8 cellular contexts compared by ENCODE assay signal in the genomic region with DNA sequence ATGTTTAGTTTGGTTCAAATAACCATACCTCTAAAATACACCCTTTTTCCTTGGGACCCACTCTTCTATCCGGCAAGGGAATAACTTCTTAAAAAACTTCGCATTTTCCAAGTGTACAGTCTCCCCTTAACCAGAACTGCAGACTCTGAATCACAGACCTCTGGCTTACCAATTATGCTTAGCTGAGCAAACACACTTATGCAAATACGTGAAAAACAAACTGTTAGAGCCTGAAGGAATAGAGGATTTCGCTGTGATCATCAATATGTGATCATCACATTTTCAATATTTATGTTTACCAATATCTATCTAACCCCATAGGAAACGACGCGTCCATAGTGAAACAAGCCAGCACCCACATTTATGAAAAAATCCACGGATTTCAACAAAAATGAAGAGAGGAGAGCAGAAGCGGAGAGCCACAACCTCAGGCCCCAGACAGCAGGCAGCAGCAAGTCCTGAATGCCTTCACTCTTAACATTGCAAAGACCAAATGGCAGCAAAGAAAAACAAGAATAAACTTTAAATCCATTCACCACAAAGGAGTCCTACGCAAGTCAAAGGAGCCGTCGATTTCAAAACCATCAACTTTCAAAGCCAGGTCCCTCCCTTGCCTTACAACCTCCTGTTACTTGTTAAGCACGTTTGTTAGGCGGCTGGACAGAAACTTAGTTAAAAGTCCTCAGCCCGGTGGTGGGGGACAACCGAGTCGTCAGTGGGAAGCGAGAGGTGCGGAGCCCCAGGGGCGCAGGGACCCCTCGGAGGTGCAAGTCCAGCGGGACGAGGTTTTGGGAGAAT. TPM values are rescaled to one million over a fixed set of nuclear protein-coding genes. Genes with fewer than 3 reads are reported as not detected.
DNase-seq lines count a peak whose midpoint lies in the region; ATAC-seq and TF ChIP-seq lines count a peak whose summit lies in the region.

No MANE protein-coding gene starts in this region.

- peaks cover 29% of the 10 kb centered on the region for H3K4me1 Mint-ChIP-seq in neural crest cell

- no peaks in the 10 kb centered on the region for H3K36me3 Mint-ChIP-seq in neural crest cell (ENCODE audit: low read depth)

- TF ChIP-seq CTCF in neural crest cell (conservative IDR thresholded peaks at IDR 0.05) = no peak

- no peak overlapping the region for H3K27ac Mint-ChIP-seq in neural crest cell (ENCODE audit: unreplicated experiment)

- peaks cover 5% of the 10 kb centered on the region for H3K4me1 ChIP-seq in NT2/D1 (ENCODE audit: insufficient read depth, insufficient read length)

- peaks cover 53% of the 10 kb centered on the region for H3K27me3 Mint-ChIP-seq in neural crest cell (ENCODE audit: low read depth)

- peak overlapping the region; percentile 88 for H3K4me3 Mint-ChIP-seq in neural crest cell

- peak overlapping the region; percentile 72 for H3K4me3 ChIP-seq in NT2/D1 (ENCODE audit: insufficient read length, low read depth)

- DNase-seq in EH (ENCODE audit: low read depth) (peak; percentile 48), NT2/D1 (ENCODE audit: low read depth, low spot score) (no peak), fibroblast of gingiva (ENCODE audit: low read depth) (peak; percentile 38), neural crest cell (ENCODE audit: low read depth, low spot score) (no peak)
- no peak for DNase-seq in stimulated activated CD4-positive, alpha-beta T cell treated with anti-CD3 and anti-CD28 coated beads, Interleukin-2, amount 100 ng/mL, for 48 hours
- DNase-seq in stimulated activated CD4-positive, alpha-beta T cell treated with anti-CD3 and anti-CD28 coated beads, Interleukin-1b, Interleukin-23, amount 100 ng/mL, for 48 hours = no peak

- no peaks in the 10 kb centered on the region for H3K36me3 ChIP-seq in NT2/D1 (ENCODE audit: insufficient read depth, insufficient read length, low read length)

- peaks cover 30% of the 10 kb centered on the region for H3K27me3 ChIP-seq in NT2/D1 (ENCODE audit: insufficient read depth, insufficient read length)

- peak overlapping the region; percentile 89 for H3K9ac ChIP-seq in NT2/D1 (ENCODE audit: insufficient read length, low read depth)

- ATAC-seq in HG03354 (IDR thresholded peaks at IDR 0.05; ENCODE audit: poor library complexity, severe bottlenecking, unreplicated experiment) (no peak), GM21723 (IDR thresholded peaks at IDR 0.05; ENCODE audit: unreplicated experiment) (no peak)

- H3K9me3 ChIP-seq in NT2/D1 (ENCODE audit: insufficient read depth, low read length) = no peaks in the 10 kb centered on the region

- no peaks in the 10 kb centered on the region for H3K9me3 Mint-ChIP-seq in neural crest cell

RNA-seq across cellular contexts. Expression of gene LPAR1, which starts 1.1 kb away (rescaled TPM):
- total RNA-seq in neural crest cell = 10.2 and 11.3 TPM in 2 replicates

Comparison
In these comparisons a context has a peak if more than half of its experiments do, and no peak if none do; other contexts are left out.
1. DNase-seq: peak in EH (single experiment) and fibroblast of gingiva (single experiment); none in NT2/D1 (single experiment), neural crest cell (single experiment), stimulated activated CD4-positive, alpha-beta T cell treated with anti-CD3 and anti-CD28 coated beads, Interleukin-2, amount 100 ng/mL, for 48 hours (0 of 2) and stimulated activated CD4-positive, alpha-beta T cell treated with anti-CD3 and anti-CD28 coated beads, Interleukin-1b, Interleukin-23, amount 100 ng/mL, for 48 hours (single experiment).